Comparison of ENCODE assay signal across 13 cellular contexts in genomic region chr12:80033457-80033856, GRCh38.
DNase-seq lines count a peak whose midpoint lies in the region; ATAC-seq, FAIRE-seq and TF ChIP-seq lines count a peak whose summit lies in the region.
"Had no signal": no experiment of that assay in that cellular context is flagged by ENCODE, and none has a peak within 500 bp of the region (broad histone marks: within the 10 kb centered on the region; RNA-seq: fewer than 3 reads in every experiment).

No MANE protein-coding gene starts in this region.

- H3K4me3 ChIP-seq in ACC112 (ENCODE audit: low read depth, low read length): no peak overlapping the region
- H3K4me3 ChIP-seq in choroid plexus epithelial cell (ENCODE audit: low read depth, low read length): no peak overlapping the region
- H3K4me3 ChIP-seq: SK-N-MC, skin epidermis had no signal

- TF ChIP-seq CTCF in choroid plexus epithelial cell (conservative IDR thresholded peaks at IDR 0.05; ENCODE audit: low read depth, low read length): no peak

- DNase-seq in HTR-8/SVneo (ENCODE audit: insufficient read length, low spot score): peak; percentile 39
- peak; percentile 55 for DNase-seq in choroid plexus epithelial cell (ENCODE audit: low read depth)
- peak; percentile 61 for DNase-seq in myocyte (ENCODE audit: low read depth)
- no peak for DNase-seq in activated effector memory CD4-positive, alpha-beta T cell treated with Interleukin-2 at 50 U/mL for 16 hours
- no peak for DNase-seq in hypothalamus (lab: John Stamatoyannopoulos, UW)
- DNase-seq: activated CD4-positive, alpha-beta T cell treated with anti-CD3 and anti-CD28 coated beads for 48 hours; BE2C; effector CD8-positive, alpha-beta T cell had no signal

- peak overlapping the region; percentile 58 for H3K27ac ChIP-seq in ACC112 (ENCODE audit: low read depth, low read length)
- H3K27ac ChIP-seq: SK-N-MC, skin epidermis had no signal

- peak overlapping the region; percentile 29 for H2AFZ ChIP-seq in ACC112 (ENCODE audit: low read length, unreplicated experiment)

- H3K27me3 ChIP-seq in ACC112 (ENCODE audit: insufficient read depth, low read length): no peaks in the 10 kb centered on the region

- no peak for ATAC-seq in GM21737 (IDR thresholded peaks at IDR 0.05; ENCODE audit: unreplicated experiment)
- ATAC-seq in HG03439 (IDR thresholded peaks at IDR 0.05; ENCODE audit: unreplicated experiment): no peak

- FAIRE-seq in HTR-8/SVneo (lab: Jason Lieb, UNC): no peak

- no peaks in the 10 kb centered on the region for H3K79me2 ChIP-seq in ACC112 (ENCODE audit: control insufficient read depth, insufficient read depth, low read length, unreplicated experiment)

- H3K4me1 ChIP-seq in ACC112 (ENCODE audit: control insufficient read depth, insufficient read depth, low read length, unreplicated experiment): peaks cover 15% of the 10 kb centered on the region
- H3K4me1 ChIP-seq: BE2C had no signal

- no peaks in the 10 kb centered on the region for H3K36me3 ChIP-seq in ACC112 (ENCODE audit: insufficient read depth, low read length)
- H3K36me3 ChIP-seq: BE2C had no signal

Comparison
In these comparisons a context has a peak if more than half of its experiments do, and no peak if none do; other contexts are left out.
1. DNase-seq: peak in HTR-8/SVneo (single experiment), choroid plexus epithelial cell (single experiment) and myocyte (single experiment); none in activated effector memory CD4-positive, alpha-beta T cell treated with Interleukin-2 at 50 U/mL for 16 hours (single experiment) and hypothalamus (0 of 51).